ENCODE assay signal across 25 cellular contexts in the genomic region with DNA sequence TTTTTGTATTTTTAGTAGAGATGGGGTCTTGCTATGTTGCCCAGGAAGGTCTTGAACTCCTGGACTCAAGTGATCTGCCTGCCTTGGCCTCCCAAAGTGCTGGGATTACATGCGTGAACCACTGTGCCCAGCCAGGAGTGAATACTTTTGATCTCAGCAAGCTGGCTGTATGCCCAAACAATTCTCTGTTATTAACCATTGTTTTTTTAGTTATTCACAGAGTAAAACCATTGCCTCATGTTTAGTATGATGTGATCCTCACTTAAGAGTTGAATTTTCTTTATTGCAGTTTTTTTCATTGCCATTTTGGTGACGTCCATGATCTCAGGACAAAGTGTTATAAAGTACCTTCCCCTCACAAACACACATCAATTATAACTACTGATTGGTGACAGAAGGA. TPM values are rescaled to one million over a fixed set of nuclear protein-coding genes. Genes with fewer than 3 reads are reported as not detected.
"Had no signal": no experiment of that assay in that cellular context is flagged by ENCODE, and none has a peak within 500 bp of the region (broad histone marks: within the 10 kb centered on the region; RNA-seq: fewer than 3 reads in every experiment).

No MANE protein-coding gene starts in this region.

- H3K27me3 ChIP-seq: foreskin keratinocyte, ovary, thyroid gland, vagina had no signal

- H3K27ac ChIP-seq: foreskin keratinocyte, lower lobe of right lung, ovary, vagina had no signal

- H3K4me1 ChIP-seq: lower lobe of right lung, thyroid gland, vagina had no signal

- DNase-seq: effector memory CD8-positive, alpha-beta T cell; foreskin keratinocyte; head of caudate nucleus; left ventricle myocardium superior; lower lobe of right lung; natural killer cell; occipital lobe; posterior cingulate gyrus; stimulated activated CD4-positive, alpha-beta T cell treated with anti-CD3 and anti-CD28 coated beads, Interleukin-12 subunit alpha, Interleukin-12 subunit beta, amount 100 ng/mL, for 4 hours; stimulated activated CD4-positive, alpha-beta T cell treated with anti-CD3 and anti-CD28 coated beads, Interleukin-1b, Interleukin-23, amount 100 ng/mL, for 48 hours; stimulated activated CD4-positive, alpha-beta T cell treated with anti-CD3 and anti-CD28 coated beads, Interleukin-4, amount 100 ng/mL, for 1 hour; stimulated activated CD8-positive, alpha-beta memory T cell treated with anti-CD3 and anti-CD28 coated beads, Interleukin-4, amount 100 ng/mL, for 48 hours; stimulated activated naive CD4-positive, alpha-beta T cell; stimulated activated naive CD8-positive, alpha-beta T cell treated with anti-CD3 and anti-CD28 coated beads, Interleukin-15, amount 100 ng/mL, for 72 hours; trophoblast cell had no signal

- ATAC-seq: effector memory CD8-positive, alpha-beta T cell; lower lobe of right lung; natural killer cell; sciatic nerve; stimulated activated naive CD8-positive, alpha-beta T cell treated with anti-CD3 and anti-CD28 coated beads, Interleukin-15, amount 100 ng/mL, for 72 hours had no signal

- H3K27ac Mint-ChIP-seq: dendritic cell treated with granulocyte-macrophage colony-stimulating factor and Interleukin-4, amounts not matched to agents 40 ng/mL and 50 ng/mL, for 4 days; effector memory CD8-positive, alpha-beta T cell; memory B cell; natural killer cell; stimulated activated naive CD8-positive, alpha-beta T cell treated with anti-CD3 and anti-CD28 coated beads, Interleukin-15, amount 100 ng/mL, for 72 hours had no signal

- H3K9me3 ChIP-seq: lower lobe of right lung, ovary, thyroid gland, vagina had no signal

- H3K36me3 ChIP-seq: lower lobe of right lung, ovary, thyroid gland, vagina had no signal

- H3K4me3 Mint-ChIP-seq: dendritic cell treated with granulocyte-macrophage colony-stimulating factor and Interleukin-4, amounts not matched to agents 40 ng/mL and 50 ng/mL, for 4 days; effector memory CD8-positive, alpha-beta T cell; memory B cell; natural killer cell; stimulated activated naive CD8-positive, alpha-beta T cell treated with anti-CD3 and anti-CD28 coated beads, Interleukin-15, amount 100 ng/mL, for 72 hours had no signal

- H3K4me3 ChIP-seq: lower lobe of right lung, ovary, smooth muscle cell, thyroid gland, vagina had no signal

- H3K36me3 Mint-ChIP-seq: memory B cell, natural killer cell had no signal

- FAIRE-seq: colon, endometrium had no signal

- H3K4me1 Mint-ChIP-seq: memory B cell; natural killer cell; stimulated activated naive CD8-positive, alpha-beta T cell treated with anti-CD3 and anti-CD28 coated beads, Interleukin-15, amount 100 ng/mL, for 72 hours had no signal

- H3K4me2 ChIP-seq: smooth muscle cell had no signal

- H3K9me3 Mint-ChIP-seq: dendritic cell treated with granulocyte-macrophage colony-stimulating factor and Interleukin-4, amounts not matched to agents 40 ng/mL and 50 ng/mL, for 4 days; natural killer cell had no signal

- H3K27me3 Mint-ChIP-seq: dendritic cell treated with granulocyte-macrophage colony-stimulating factor and Interleukin-4, amounts not matched to agents 40 ng/mL and 50 ng/mL, for 4 days had no signal

RNA-seq across cellular contexts. Expression of a gene that starts 14.8 kb away (rescaled TPM):
- total RNA-seq: natural killer cell had no signal
- polyA plus RNA-seq: neural cell had no signal
